ENCODE assay signal across 8 cellular contexts in genomic region chr3:39177708-39178332, GRCh38. TPM values are rescaled to one million over a fixed set of nuclear protein-coding genes. Genes with fewer than 3 reads are reported as not detected.
DNase-seq lines count a peak whose midpoint lies in the region; ATAC-seq and TF ChIP-seq lines count a peak whose summit lies in the region.

No MANE protein-coding gene starts in this region.

- peak overlapping the region; percentile 49 to 53 for H3K4me3 ChIP-seq in gastroesophageal sphincter
- peak overlapping the region; percentile 54 for H3K4me3 ChIP-seq in neuron (ENCODE audit: low read length)
- peak overlapping the region; percentile 29 to 45 (median 38) for H3K4me3 ChIP-seq in stomach

- WGBS in gastroesophageal sphincter (ENCODE audit: low coverage in 1 of 2), 2 donors: 0% methylated on average over 3 to 10 of the region's 32 CpGs
- 1% methylated on average over 19 to 31 of the region's 32 CpGs for WGBS in stomach, 5 donors

- peak overlapping the region; percentile 87 to 99 (median 95) for H3K27ac ChIP-seq in gastroesophageal sphincter
- H3K27ac ChIP-seq in stomach: peak overlapping the region; percentile 89 to 95 (median 94)

- H3K27me3 Mint-ChIP-seq in activated naive CD4-positive, alpha-beta T cell treated with anti-CD3 and anti-CD28 coated beads, Interleukin-2, amount 10 ng/mL, durations not matched to agents 7 days and 5 days: peaks cover 16% of the 10 kb centered on the region

- TF ChIP-seq EP300 in gastroesophageal sphincter (IDR thresholded peaks at IDR 0.05) (no peak), stomach (IDR thresholded peaks at IDR 0.05) (peak; percentile 61)

- H3K27me3 ChIP-seq in gastroesophageal sphincter: no peaks in the 10 kb centered on the region
- H3K27me3 ChIP-seq in neuron (ENCODE audit: insufficient read depth, low read length): no peaks in the 10 kb centered on the region
- H3K27me3 ChIP-seq in stomach: no peaks in the 10 kb centered on the region

- H3K36me3 ChIP-seq in gastroesophageal sphincter: no peaks in the 10 kb centered on the region
- no peaks in the 10 kb centered on the region for H3K36me3 ChIP-seq in neuron (ENCODE audit: insufficient read depth, low read length)
- H3K36me3 ChIP-seq in stomach: no peaks in the 10 kb centered on the region

- H3K9me3 Mint-ChIP-seq in activated naive CD4-positive, alpha-beta T cell treated with anti-CD3 and anti-CD28 coated beads, Interleukin-2, amount 10 ng/mL, durations not matched to agents 7 days and 5 days: peaks cover 2% of the 10 kb centered on the region

- ATAC-seq in gastroesophageal sphincter: peak; percentile 69

- in situ Hi-C loops in SK-MEL-5 (cut with HindIII; ENCODE audit: low pct_unique_long_range_greater_than_20kb, low sequenced_read_pairs): no loop called here

- intact Hi-C loops in stomach (cut with DNase I; ENCODE audit: low total_unique reads): no loop called here

- TF ChIP-seq POLR2A in gastroesophageal sphincter (IDR thresholded peaks at IDR 0.05): peak; percentile 62 to 74
- TF ChIP-seq POLR2A in stomach (IDR thresholded peaks at IDR 0.05): no peak

- peak overlapping the region; percentile 58 for H2AFZ ChIP-seq in neuron (ENCODE audit: low read depth, low read length)

- DNase-seq in NCI-H2107 treated with DMSO at 0.1 percent for 48 hours (lab: John Stamatoyannopoulos, UW; ENCODE audit: unreplicated experiment): peak; percentile 5
- DNase-seq in NCI-H2107 (lab: John Stamatoyannopoulos, UW): no peak
- DNase-seq in HuH-7 (ENCODE audit: low spot score): peak; percentile 95
- peak; percentile 74 for DNase-seq in SK-MEL-5 (ENCODE audit: low read depth, low spot score)
- DNase-seq in activated naive CD4-positive, alpha-beta T cell treated with anti-CD3 and anti-CD28 coated beads, Interleukin-2, amount 10 ng/mL, durations not matched to agents 7 days and 5 days: peak; percentile 84
- DNase-seq in stomach: peak; percentile 88

- TF ChIP-seq CTCF in gastroesophageal sphincter (IDR thresholded peaks at IDR 0.05) (no peak), stomach (IDR thresholded peaks at IDR 0.05) (no peak)

- peaks cover 58% of the 10 kb centered on the region for H3K4me1 Mint-ChIP-seq in activated naive CD4-positive, alpha-beta T cell treated with anti-CD3 and anti-CD28 coated beads, Interleukin-2, amount 10 ng/mL, durations not matched to agents 7 days and 5 days

- H3K36me3 Mint-ChIP-seq in activated naive CD4-positive, alpha-beta T cell treated with anti-CD3 and anti-CD28 coated beads, Interleukin-2, amount 10 ng/mL, durations not matched to agents 7 days and 5 days: peaks cover 4% of the 10 kb centered on the region

- H3K9me3 ChIP-seq in gastroesophageal sphincter: no peaks in the 10 kb centered on the region
- no peaks in the 10 kb centered on the region for H3K9me3 ChIP-seq in neuron (ENCODE audit: low read length)
- no peaks in the 10 kb centered on the region for H3K9me3 ChIP-seq in stomach

- peak overlapping the region; percentile 66 for H3K4me3 Mint-ChIP-seq in activated naive CD4-positive, alpha-beta T cell treated with anti-CD3 and anti-CD28 coated beads, Interleukin-2, amount 10 ng/mL, durations not matched to agents 7 days and 5 days

- H3K27ac Mint-ChIP-seq in activated naive CD4-positive, alpha-beta T cell treated with anti-CD3 and anti-CD28 coated beads, Interleukin-2, amount 10 ng/mL, durations not matched to agents 7 days and 5 days: peak overlapping the region; percentile 76

- CTCF ChIA-PET in activated naive CD4-positive, alpha-beta T cell treated with anti-CD3 and anti-CD28 coated beads, Interleukin-2, amount 10 ng/mL, durations not matched to agents 7 days and 5 days (lab: Charles Lee): interaction anchor here (0.5 to 4.2 kb wide), 13 partner anchors 9 to 115 kb away, joined by 3 to 16 read pairs (median 3); no protein-coding TSS in a partner anchor

- H3K4me1 ChIP-seq in gastroesophageal sphincter: peaks cover 2 to 65% (median 29%) of the 10 kb centered on the region in 3 donors
- H3K4me1 ChIP-seq in neuron (ENCODE audit: insufficient read depth, low read length): peaks cover 29% of the 10 kb centered on the region
- peaks cover 39 to 69% (median 52%) of the 10 kb centered on the region in 4 donors for H3K4me1 ChIP-seq in stomach

RNA-seq across cellular contexts. Expression of gene XIRP1, which starts 14.6 kb away (rescaled TPM):
- total RNA-seq in SK-MEL-5 (2014; rRNA removed; shearing (Covaris generic)): 0.03 TPM in 1 of 2 replicates, not detected in the other
- polyA plus RNA-seq in SK-MEL-5 (2015; cell fraction: cytosol; rRNA removed): not detected in 2 replicates
- not detected in 2 replicates for polyA plus RNA-seq in SK-MEL-5 (2015; cell fraction: nucleus; rRNA removed)
- total RNA-seq in gastroesophageal sphincter (under 1 TPM in 1 of 4 donors, not detected in 3; 0.40 TPM), stomach (under 1 TPM in 2 of 5 donors, not detected in 3; under 0.01 to 0.18 TPM)
- polyA plus RNA-seq in stomach: 1 to 10 TPM in 1 of 3 donors, under 1 TPM in 2; 0.08 to 1.1 (median 0.56) TPM

RNA-seq across cellular contexts. Expression of gene CSRNP1, which starts 24.4 kb away (rescaled TPM):
- 4.2 and 5.2 TPM in 2 replicates for total RNA-seq in SK-MEL-5 (2014; rRNA removed; shearing (Covaris generic))
- 5.6 and 6.8 TPM in 2 replicates for polyA plus RNA-seq in SK-MEL-5 (2015; cell fraction: cytosol; rRNA removed)
- 5.8 and 6.8 TPM in 2 replicates for polyA plus RNA-seq in SK-MEL-5 (2015; cell fraction: nucleus; rRNA removed)
- 10 to 100 TPM; 30.4 to 59.0 (median 40.8) TPM for total RNA-seq in gastroesophageal sphincter
- total RNA-seq in stomach: 10 to 100 TPM; 20.4 to 62.3 (median 35.3) TPM
- 10 to 100 TPM; 16.8 to 18.0 (median 17.8) TPM for polyA plus RNA-seq in stomach

Comparison
In these comparisons a context has a peak if more than half of its experiments do, and no peak if none do; other contexts are left out.
1. POLR2A ChIP-seq: peak in gastroesophageal sphincter (2 of 2); none in stomach (0 of 4).
2. Peak in every context shown above with its lines, with median percentiles within 50 percentile points of each other: H3K4me3 ChIP-seq.